Comparison of ENCODE assay signal across 28 cellular contexts in the genomic region with DNA sequence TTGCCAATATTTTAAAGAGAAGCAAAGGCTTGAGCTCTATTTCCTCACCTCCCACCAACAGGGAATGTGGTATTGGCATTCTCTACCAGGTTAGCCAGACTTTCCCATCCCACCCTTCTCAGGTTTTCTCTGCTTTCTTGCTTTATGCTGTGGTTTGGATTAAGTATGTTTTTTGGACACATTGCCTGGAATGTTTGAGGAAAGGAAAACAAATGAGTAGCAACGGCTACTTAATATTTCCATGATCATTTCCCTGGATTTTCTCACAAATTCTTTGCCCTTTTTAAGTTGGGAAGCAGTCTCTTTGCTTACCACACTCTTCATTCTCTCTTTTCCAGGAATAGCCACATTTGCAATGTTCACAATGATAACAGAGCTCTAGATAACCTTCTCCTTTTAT.
"Had no signal": no experiment of that assay in that cellular context is flagged by ENCODE, and none has a peak within 500 bp of the region (broad histone marks: within the 10 kb centered on the region; RNA-seq: fewer than 3 reads in every experiment).

No MANE protein-coding gene starts in this region.

- H3K4me2 ChIP-seq: SK-N-SH had no signal

- H3K36me3 ChIP-seq: MG63 had no signal

- H3K27me3 ChIP-seq: MG63, SJCRH30 had no signal

- H3K9me3 Mint-ChIP-seq: activated CD4-positive, alpha-beta T cell treated with anti-CD3 and anti-CD28 coated beads, Interleukin-2, amount 10 ng/mL, durations not matched to agents 24 days and 14 days; activated T-cell treated with anti-CD3 and anti-CD28 coated beads, Interleukin-2, amount 50 U/mL, for 24 hours; activated T-helper 1 cell treated with anti-CD3 and anti-CD28 coated beads, Interleukin-12 subunit alpha, Interleukin-12 subunit beta, Interleukin-2, Interleukin-4 antibody, amounts not matched to agents 30 ng/mL and 10 ng/mL and 1 ng/mL, durations not matched to agents 14 hours and 24 hours and 36 hours; brain had no signal

- H3K9me3 ChIP-seq: MG63, SJCRH30, SK-N-SH had no signal

- H3K27ac Mint-ChIP-seq: activated CD4-positive, alpha-beta T cell treated with anti-CD3 and anti-CD28 coated beads, Interleukin-2, amount 10 ng/mL, durations not matched to agents 24 days and 14 days; activated CD8-positive, alpha-beta memory T cell treated with anti-CD3 and anti-CD28 coated beads, Interleukin-2, amount 10 ng/mL, durations not matched to agents 7 days and 5 days; activated naive CD8-positive, alpha-beta T cell; activated T-cell treated with anti-CD3 and anti-CD28 coated beads, Interleukin-2, amount 50 U/mL, for 24 hours; activated T-helper 1 cell treated with anti-CD3 and anti-CD28 coated beads, Interleukin-12 subunit alpha, Interleukin-12 subunit beta, Interleukin-2, Interleukin-4 antibody, amounts not matched to agents 30 ng/mL and 10 ng/mL and 1 ng/mL, durations not matched to agents 14 hours and 24 hours and 36 hours had no signal

- ATAC-seq: activated CD8-positive, alpha-beta memory T cell treated with anti-CD3 and anti-CD28 coated beads, Interleukin-2, amount 10 ng/mL, durations not matched to agents 7 days and 5 days; Panc1 had no signal

- H3K4me1 Mint-ChIP-seq: activated CD4-positive, alpha-beta T cell treated with anti-CD3 and anti-CD28 coated beads, Interleukin-2, amount 10 ng/mL, durations not matched to agents 24 days and 14 days; activated CD8-positive, alpha-beta memory T cell treated with anti-CD3 and anti-CD28 coated beads, Interleukin-2, amount 10 ng/mL, durations not matched to agents 7 days and 5 days had no signal

- H3K27me3 Mint-ChIP-seq: activated CD4-positive, alpha-beta T cell treated with anti-CD3 and anti-CD28 coated beads, Interleukin-2, amount 10 ng/mL, durations not matched to agents 24 days and 14 days; activated CD8-positive, alpha-beta memory T cell treated with anti-CD3 and anti-CD28 coated beads, Interleukin-2, amount 10 ng/mL, durations not matched to agents 7 days and 5 days; activated naive CD8-positive, alpha-beta T cell; activated T-cell treated with anti-CD3 and anti-CD28 coated beads, Interleukin-2, amount 50 U/mL, for 24 hours had no signal

- H3K4me1 ChIP-seq: SJCRH30 had no signal

- DNase-seq: activated CD4-positive, alpha-beta T cell treated with anti-CD3 and anti-CD28 coated beads for 1 hour; activated CD4-positive, alpha-beta T cell treated with anti-CD3 and anti-CD28 coated beads, Interleukin-2, amount 10 ng/mL, durations not matched to agents 24 days and 14 days; activated CD4-positive, alpha-beta T cell treated with anti-CD3 and anti-CD28 coated beads, Interleukin-2, amount 50 U/mL, for 48 hours; activated CD8-positive, alpha-beta memory T cell treated with anti-CD3 and anti-CD28 coated beads, Interleukin-2, amount 10 ng/mL, durations not matched to agents 7 days and 5 days; activated effector memory CD4-positive, alpha-beta T cell treated with anti-CD3 and anti-CD28 coated beads, Interleukin-2, amount 50 U/mL, for 16 hours; activated naive CD4-positive, alpha-beta T cell treated with Interleukin-2 at 50 U/mL for 16 hours; activated T-cell treated with anti-CD3 and anti-CD28 coated beads, Interleukin-2, amount 50 U/mL, for 24 hours; anterior cingulate cortex; MG63; MV-4-11; NCI-H1092 treated with DMSO at 0.1 percent for 48 hours; NCI-H1417 treated with DMSO at 0.1 percent for 48 hours; NCI-H1694; NCI-H2029; NCI-H2107; NCI-H345; NCI-H510A; NCI-H526 treated with DMSO at 0.1 percent for 48 hours; NCI-H82; Right ventricle myocardium superior; RPMI8226; SJCRH30; SK-N-SH; T-helper 1 cell had no signal

- H3K36me3 Mint-ChIP-seq: activated CD8-positive, alpha-beta memory T cell treated with anti-CD3 and anti-CD28 coated beads, Interleukin-2, amount 10 ng/mL, durations not matched to agents 7 days and 5 days; activated naive CD8-positive, alpha-beta T cell had no signal

- H3K9ac ChIP-seq: SK-N-SH had no signal

- H3K4me3 Mint-ChIP-seq: activated CD4-positive, alpha-beta T cell treated with anti-CD3 and anti-CD28 coated beads, Interleukin-2, amount 10 ng/mL, durations not matched to agents 24 days and 14 days; activated CD8-positive, alpha-beta memory T cell treated with anti-CD3 and anti-CD28 coated beads, Interleukin-2, amount 10 ng/mL, durations not matched to agents 7 days and 5 days; activated naive CD8-positive, alpha-beta T cell; activated T-cell treated with anti-CD3 and anti-CD28 coated beads, Interleukin-2, amount 50 U/mL, for 24 hours; activated T-helper 1 cell treated with anti-CD3 and anti-CD28 coated beads, Interleukin-12 subunit alpha, Interleukin-12 subunit beta, Interleukin-2, Interleukin-4 antibody, amounts not matched to agents 30 ng/mL and 10 ng/mL and 1 ng/mL, durations not matched to agents 14 hours and 24 hours and 36 hours; brain had no signal

- H3K4me3 ChIP-seq: MG63, SJCRH30 had no signal

- H3K27ac ChIP-seq: SJCRH30 had no signal
